25 cellular contexts compared by ENCODE assay signal in genomic region chr10:30390207-30390606, GRCh38.
"Had no signal": no experiment of that assay in that cellular context is flagged by ENCODE, and none has a peak within 500 bp of the region (broad histone marks: within the 10 kb centered on the region; RNA-seq: fewer than 3 reads in every experiment).

No MANE protein-coding gene starts in this region.

- H3K27ac ChIP-seq: stomach, suprapubic skin, testis, thoracic aorta, tibial artery, tibial nerve, transverse colon, upper lobe of left lung, upper lobe of right lung, uterus, vagina had no signal

- H3K36me3 ChIP-seq: stomach, suprapubic skin, thoracic aorta, tibial artery, tibial nerve, transverse colon, upper lobe of left lung, upper lobe of right lung, uterus, vagina had no signal

- H3K9me3 ChIP-seq: stomach, suprapubic skin, testis, thoracic aorta, tibial artery, tibial nerve, transverse colon, upper lobe of left lung, upper lobe of right lung, uterus, vagina had no signal

- H3K4me1 ChIP-seq: testis, uterus, vagina had no signal

- ATAC-seq: stimulated activated effector memory CD8-positive, alpha-beta T cell treated with anti-CD3 and anti-CD28 coated beads, Interleukin-12 subunit alpha, Interleukin-12 subunit beta, amount 100 ng/mL, for 72 hours; stimulated activated memory B cell treated with anti-CD40 and anti-IgM and Interleukin-4, amounts not matched to agents 10 μg/mL and 1 μg/mL and 100 μg/mL, for 72 hours; stimulated activated naive B cell treated with anti-CD40 and anti-IgM and Interleukin-4, amounts not matched to agents 10 μg/mL and 1 μg/mL and 100 μg/mL, for 72 hours; stimulated activated naive CD8-positive, alpha-beta T cell treated with anti-CD3 and anti-CD28 coated beads, Interleukin-15, amount 100 ng/mL, for 72 hours; stimulated activated naive CD8-positive, alpha-beta T cell treated with anti-CD3 and anti-CD28 coated beads, Interleukin-15, Interleukin-2, amounts not matched to agents 100 U/mL and 50 U/mL, for 24 hours; upper lobe of right lung had no signal

- DNase-seq: stimulated activated CD4-positive, alpha-beta T cell treated with anti-CD3 and anti-CD28 coated beads, Interleukin-2, amount 100 ng/mL, for 48 hours; stimulated activated CD4-positive, alpha-beta T cell treated with anti-CD3 and anti-CD28 coated beads, Interleukin-4, amount 100 ng/mL, for 1 hour; stimulated activated CD4-positive, alpha-beta T cell treated with anti-CD3 and anti-CD28 coated beads, Interleukin-4, amount 100 ng/mL, for 24 hours; stimulated activated CD4-positive, alpha-beta T cell treated with anti-CD3 and anti-CD28 coated beads, Interleukin-4, amount 100 ng/mL, for 4 hours; stimulated activated CD8-positive, alpha-beta memory T cell treated with anti-CD3 and anti-CD28 coated beads, Interleukin-4, amount 100 ng/mL, for 48 hours; stimulated activated naive B cell treated with anti-CD40 and anti-IgM and Interleukin-4, amounts not matched to agents 10 μg/mL and 1 μg/mL and 100 μg/mL, for 72 hours; stimulated activated naive CD4-positive, alpha-beta T cell; stimulated activated naive CD4-positive, alpha-beta T cell treated with Interleukin-2 at 50 U/mL for 16 hours; stimulated activated naive CD8-positive, alpha-beta T cell treated with anti-CD3 and anti-CD28 coated beads, Interleukin-15, amount 100 ng/mL, for 72 hours; stimulated activated naive CD8-positive, alpha-beta T cell treated with anti-CD3 and anti-CD28 coated beads, Interleukin-15, Interleukin-2, amounts not matched to agents 100 U/mL and 50 U/mL, for 24 hours; stomach; substantia nigra; testis; tibial artery; transverse colon; trophoblast cell; upper lobe of left lung; upper lobe of right lung; uterus had no signal

- H3K4me3 ChIP-seq: stomach, suprapubic skin, testis, thoracic aorta, tibial artery, tibial nerve, transverse colon, upper lobe of left lung, upper lobe of right lung, uterus, vagina had no signal

- H3K27me3 ChIP-seq: suprapubic skin, testis, tibial artery, tibial nerve, transverse colon, upper lobe of left lung, upper lobe of right lung, uterus, vagina had no signal
